9 cellular contexts compared by ENCODE assay signal in the genomic region with DNA sequence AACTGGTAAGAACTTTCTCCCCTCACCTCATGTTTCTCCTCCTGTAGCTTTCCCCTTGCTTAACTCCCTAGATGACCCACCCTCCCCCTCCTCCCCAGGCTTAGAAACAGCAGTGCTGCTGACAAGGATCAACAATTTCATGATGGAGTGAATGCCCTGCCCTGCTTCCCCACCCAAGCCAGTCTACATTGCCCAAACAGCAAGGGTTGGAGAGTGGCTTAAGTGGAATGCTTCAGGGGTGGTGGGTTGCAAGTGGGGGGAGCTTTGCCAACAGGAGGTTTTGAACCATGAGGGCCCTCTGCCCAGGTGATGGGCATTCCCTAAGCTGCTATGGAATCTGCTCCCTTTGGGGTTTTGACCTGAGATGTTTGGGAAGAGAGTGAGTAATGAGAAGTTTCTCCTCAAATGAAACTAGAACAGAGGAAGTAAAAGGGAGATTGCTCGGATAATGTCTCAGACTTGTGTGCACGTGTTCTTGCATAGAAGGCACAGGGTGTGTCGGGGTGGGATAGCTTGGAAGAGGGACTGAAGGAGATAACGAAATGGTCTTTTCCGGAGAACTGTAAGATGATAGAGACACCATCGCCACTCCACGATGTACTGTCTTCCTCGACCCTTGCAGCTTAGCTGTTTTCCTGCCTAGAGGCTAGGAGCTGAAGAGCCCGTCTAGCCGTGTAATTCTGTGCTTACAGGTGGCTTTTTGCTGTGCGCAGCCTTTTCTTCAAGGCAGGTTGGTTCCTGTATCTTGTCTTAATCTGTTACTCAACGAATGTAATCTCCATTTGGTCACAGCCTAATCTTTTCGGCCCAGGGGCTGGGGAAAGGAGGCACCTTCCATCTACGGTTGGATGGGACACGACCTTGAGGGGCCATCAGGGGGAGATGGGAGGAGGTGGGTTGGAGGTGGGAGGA. TPM values are rescaled to one million over a fixed set of nuclear protein-coding genes. Genes with fewer than 3 reads are reported as not detected.
DNase-seq lines count a peak whose midpoint lies in the region; ATAC-seq and TF ChIP-seq lines count a peak whose summit lies in the region.
"Had no signal": no experiment of that assay in that cellular context is flagged by ENCODE, and none has a peak within 500 bp of the region (broad histone marks: within the 10 kb centered on the region; RNA-seq: fewer than 3 reads in every experiment).

No MANE protein-coding gene starts in this region.

- no peaks in the 10 kb centered on the region for H3K36me3 ChIP-seq in BE2C
- H3K36me3 ChIP-seq in HUES48 (ENCODE audit: control insufficient read depth, insufficient read depth, low read length): peaks cover 30% of the 10 kb centered on the region
- no peaks in the 10 kb centered on the region for H3K36me3 ChIP-seq in body of pancreas (replicated peaks in 1 of 2; ENCODE audit: insufficient read depth in 1 of 2, low read depth in 2 of 2)
- H3K36me3 ChIP-seq in mucosa of stomach (ENCODE audit: control insufficient read depth, insufficient read depth, low read length): no peaks in the 10 kb centered on the region

- H3K27ac ChIP-seq in HUES48 (ENCODE audit: low read depth, low read length) (no peak overlapping the region), body of pancreas (peak overlapping the region in 3 of 4 donors; percentile 26 to 87 (median 80))

- no peak for DNase-seq in BE2C
- DNase-seq in body of pancreas: no peak
- no peak for DNase-seq in NCI-H2227 treated with DMSO at 0.1 percent for 48 hours (lab: John Stamatoyannopoulos, UW)
- no peak for DNase-seq in ecto neural progenitor cell (ENCODE audit: low spot score)

- H3K4me3 ChIP-seq in BE2C (ENCODE audit: low read depth, low read length): peak overlapping the region; percentile 34
- H3K4me3 ChIP-seq in HUES48 (ENCODE audit: low read depth, low read length): peak overlapping the region; percentile 76; the same call in 1 of the 2 replicates
- H3K4me3 ChIP-seq in body of pancreas: no peak overlapping the region
- peak overlapping the region; percentile 96 for H3K4me3 ChIP-seq in mucosa of stomach (ENCODE audit: low read length)

- ATAC-seq in body of pancreas: no peak
- ATAC-seq in GM18858 (IDR thresholded peaks at IDR 0.05; ENCODE audit: unreplicated experiment): no peak
- no peak for ATAC-seq in GM18505 (IDR thresholded peaks at IDR 0.05; ENCODE audit: unreplicated experiment)

- H3K9ac ChIP-seq in HUES48 (ENCODE audit: low read depth, low read length): no peak overlapping the region
- peak overlapping the region; percentile 79 for H3K9ac ChIP-seq in mucosa of stomach (ENCODE audit: low read length)

- H3K9me3 ChIP-seq in BE2C (no peaks in the 10 kb centered on the region), HUES48 (ENCODE audit: control insufficient read depth, insufficient read depth, low read length) (peaks cover 40% of the 10 kb centered on the region; the same call in 1 of the 2 replicates), body of pancreas (no peaks in the 10 kb centered on the region), mucosa of stomach (ENCODE audit: control insufficient read depth, low read length) (no peaks in the 10 kb centered on the region)

- no peak for TF ChIP-seq CTCF in BE2C (IDR thresholded peaks at IDR 0.05; ENCODE audit: low read depth, low read length)
- TF ChIP-seq CTCF in body of pancreas (IDR thresholded peaks at IDR 0.05): no peak

- intact Hi-C loops in body of pancreas (cut with DNase I): no loop called here

- TF ChIP-seq POLR2A in body of pancreas (IDR thresholded peaks at IDR 0.05) (no peak), GM18505 (IDR thresholded peaks at IDR 0.05; ENCODE audit: borderline replicate concordance, extremely low read depth, insufficient read depth, insufficient read length) (no peak)

- H3K4me1 ChIP-seq in BE2C (no peaks in the 10 kb centered on the region), HUES48 (ENCODE audit: control insufficient read depth, insufficient read depth, low read length) (0 out of 2 replicates have a peak, but pooled peaks cover 3% of the 10 kb centered on the region), body of pancreas (peaks cover 10% of the 10 kb centered on the region), mucosa of stomach (ENCODE audit: control insufficient read depth, insufficient read depth, low read length) (peaks cover 14% of the 10 kb centered on the region)

- 52 to 69% methylated on average over 14 of the region's 15 CpGs for WGBS in body of pancreas, 2 donors

- no peaks in the 10 kb centered on the region for H3K27me3 ChIP-seq in BE2C
- H3K27me3 ChIP-seq in HUES48 (ENCODE audit: control insufficient read depth, insufficient read depth, low read length): no peaks in the 10 kb centered on the region; the same call in 1 of the 2 replicates
- H3K27me3 ChIP-seq in body of pancreas: no peaks in the 10 kb centered on the region
- no peaks in the 10 kb centered on the region for H3K27me3 ChIP-seq in mucosa of stomach (ENCODE audit: control insufficient read depth, insufficient read depth, low read length)

RNA-seq across cellular contexts. Expression of a gene that starts 10.1 kb away (rescaled TPM):
- polyA plus RNA-seq in BE2C (2012; ENCODE audit: insufficient read depth, insufficient read length, low read depth): not detected
- under 1 TPM in 1 of 2 donors, not detected in 1; 0.26 TPM for total RNA-seq in body of pancreas
- total RNA-seq: activated CD8-positive, alpha-beta memory T cell treated with anti-CD3 and anti-CD28 coated beads for 36 hours had no signal

RNA-seq across cellular contexts. Expression of a gene that starts 11.4 kb away (rescaled TPM):
- 0.96 TPM for polyA plus RNA-seq in BE2C (2012; ENCODE audit: insufficient read depth, insufficient read length, low read depth)
- 10 to 100 TPM; 26.0 to 26.7 TPM for total RNA-seq in body of pancreas

Comparison
In these comparisons a context has a peak if more than half of its experiments do, and no peak if none do; other contexts are left out.
1. H3K4me3 ChIP-seq: peak in BE2C (single experiment), HUES48 (single experiment) and mucosa of stomach (single experiment); none in body of pancreas (0 of 2).